2 cellular contexts compared by ENCODE assay signal in the genomic region with DNA sequence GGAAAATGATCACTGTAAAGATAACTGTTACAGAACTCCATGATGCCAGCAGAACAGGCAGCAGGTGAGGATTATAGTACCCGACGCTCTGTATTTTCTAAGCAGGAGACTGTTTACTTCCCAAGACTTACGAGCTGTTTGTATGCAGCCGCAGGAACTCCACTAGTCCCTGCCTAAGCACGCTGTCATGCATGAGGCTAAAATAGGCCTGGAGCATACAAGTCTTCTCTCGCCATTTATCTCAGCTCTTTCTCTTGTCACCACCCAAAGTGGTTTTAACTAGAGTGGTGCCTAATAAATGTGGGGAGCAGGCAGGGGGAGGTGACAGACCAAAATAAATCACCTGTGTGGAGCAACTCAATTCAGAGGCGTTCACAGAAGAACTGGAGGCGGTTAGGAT.
TF ChIP-seq lines count a peak whose summit lies in the region.

No MANE protein-coding gene starts in this region.

TF ChIP-seq in GM23338, 12 proteins besides CTCF, POLR2A, EP300 and RAD21 (continues in another document):
- TF ChIP-seq ZNF331 (CRISPR knock-in tag; IDR thresholded peaks at IDR 0.05; ENCODE audit: low read depth) (no peak), ZNF114 (CRISPR knock-in tag; IDR thresholded peaks at IDR 0.05) (no peak), STAT1 (IDR thresholded peaks at IDR 0.05; ENCODE audit: unreplicated experiment) (no peak), POLR2AphosphoS5 (IDR thresholded peaks at IDR 0.05; ENCODE audit: low read depth) (no peak), NANOG (IDR thresholded peaks at IDR 0.05; ENCODE audit: borderline replicate concordance) (no peak), EZH2 (IDR thresholded peaks at IDR 0.05; ENCODE audit: low read depth, unreplicated experiment) (no peak), JUNB (IDR thresholded peaks at IDR 0.05; ENCODE audit: unreplicated experiment) (no peak)
- TF ChIP-seq, protein P1, sequence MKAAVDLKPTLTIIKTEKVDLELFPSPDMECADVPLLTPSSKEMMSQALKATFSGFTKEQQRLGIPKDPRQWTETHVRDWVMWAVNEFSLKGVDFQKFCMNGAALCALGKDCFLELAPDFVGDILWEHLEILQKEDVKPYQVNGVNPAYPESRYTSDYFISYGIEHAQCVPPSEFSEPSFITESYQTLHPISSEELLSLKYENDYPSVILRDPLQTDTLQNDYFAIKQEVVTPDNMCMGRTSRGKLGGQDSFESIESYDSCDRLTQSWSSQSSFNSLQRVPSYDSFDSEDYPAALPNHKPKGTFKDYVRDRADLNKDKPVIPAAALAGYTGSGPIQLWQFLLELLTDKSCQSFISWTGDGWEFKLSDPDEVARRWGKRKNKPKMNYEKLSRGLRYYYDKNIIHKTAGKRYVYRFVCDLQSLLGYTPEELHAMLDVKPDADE (IDR thresholded peaks at IDR 0.05): no peak
- TF ChIP-seq, protein P2, sequence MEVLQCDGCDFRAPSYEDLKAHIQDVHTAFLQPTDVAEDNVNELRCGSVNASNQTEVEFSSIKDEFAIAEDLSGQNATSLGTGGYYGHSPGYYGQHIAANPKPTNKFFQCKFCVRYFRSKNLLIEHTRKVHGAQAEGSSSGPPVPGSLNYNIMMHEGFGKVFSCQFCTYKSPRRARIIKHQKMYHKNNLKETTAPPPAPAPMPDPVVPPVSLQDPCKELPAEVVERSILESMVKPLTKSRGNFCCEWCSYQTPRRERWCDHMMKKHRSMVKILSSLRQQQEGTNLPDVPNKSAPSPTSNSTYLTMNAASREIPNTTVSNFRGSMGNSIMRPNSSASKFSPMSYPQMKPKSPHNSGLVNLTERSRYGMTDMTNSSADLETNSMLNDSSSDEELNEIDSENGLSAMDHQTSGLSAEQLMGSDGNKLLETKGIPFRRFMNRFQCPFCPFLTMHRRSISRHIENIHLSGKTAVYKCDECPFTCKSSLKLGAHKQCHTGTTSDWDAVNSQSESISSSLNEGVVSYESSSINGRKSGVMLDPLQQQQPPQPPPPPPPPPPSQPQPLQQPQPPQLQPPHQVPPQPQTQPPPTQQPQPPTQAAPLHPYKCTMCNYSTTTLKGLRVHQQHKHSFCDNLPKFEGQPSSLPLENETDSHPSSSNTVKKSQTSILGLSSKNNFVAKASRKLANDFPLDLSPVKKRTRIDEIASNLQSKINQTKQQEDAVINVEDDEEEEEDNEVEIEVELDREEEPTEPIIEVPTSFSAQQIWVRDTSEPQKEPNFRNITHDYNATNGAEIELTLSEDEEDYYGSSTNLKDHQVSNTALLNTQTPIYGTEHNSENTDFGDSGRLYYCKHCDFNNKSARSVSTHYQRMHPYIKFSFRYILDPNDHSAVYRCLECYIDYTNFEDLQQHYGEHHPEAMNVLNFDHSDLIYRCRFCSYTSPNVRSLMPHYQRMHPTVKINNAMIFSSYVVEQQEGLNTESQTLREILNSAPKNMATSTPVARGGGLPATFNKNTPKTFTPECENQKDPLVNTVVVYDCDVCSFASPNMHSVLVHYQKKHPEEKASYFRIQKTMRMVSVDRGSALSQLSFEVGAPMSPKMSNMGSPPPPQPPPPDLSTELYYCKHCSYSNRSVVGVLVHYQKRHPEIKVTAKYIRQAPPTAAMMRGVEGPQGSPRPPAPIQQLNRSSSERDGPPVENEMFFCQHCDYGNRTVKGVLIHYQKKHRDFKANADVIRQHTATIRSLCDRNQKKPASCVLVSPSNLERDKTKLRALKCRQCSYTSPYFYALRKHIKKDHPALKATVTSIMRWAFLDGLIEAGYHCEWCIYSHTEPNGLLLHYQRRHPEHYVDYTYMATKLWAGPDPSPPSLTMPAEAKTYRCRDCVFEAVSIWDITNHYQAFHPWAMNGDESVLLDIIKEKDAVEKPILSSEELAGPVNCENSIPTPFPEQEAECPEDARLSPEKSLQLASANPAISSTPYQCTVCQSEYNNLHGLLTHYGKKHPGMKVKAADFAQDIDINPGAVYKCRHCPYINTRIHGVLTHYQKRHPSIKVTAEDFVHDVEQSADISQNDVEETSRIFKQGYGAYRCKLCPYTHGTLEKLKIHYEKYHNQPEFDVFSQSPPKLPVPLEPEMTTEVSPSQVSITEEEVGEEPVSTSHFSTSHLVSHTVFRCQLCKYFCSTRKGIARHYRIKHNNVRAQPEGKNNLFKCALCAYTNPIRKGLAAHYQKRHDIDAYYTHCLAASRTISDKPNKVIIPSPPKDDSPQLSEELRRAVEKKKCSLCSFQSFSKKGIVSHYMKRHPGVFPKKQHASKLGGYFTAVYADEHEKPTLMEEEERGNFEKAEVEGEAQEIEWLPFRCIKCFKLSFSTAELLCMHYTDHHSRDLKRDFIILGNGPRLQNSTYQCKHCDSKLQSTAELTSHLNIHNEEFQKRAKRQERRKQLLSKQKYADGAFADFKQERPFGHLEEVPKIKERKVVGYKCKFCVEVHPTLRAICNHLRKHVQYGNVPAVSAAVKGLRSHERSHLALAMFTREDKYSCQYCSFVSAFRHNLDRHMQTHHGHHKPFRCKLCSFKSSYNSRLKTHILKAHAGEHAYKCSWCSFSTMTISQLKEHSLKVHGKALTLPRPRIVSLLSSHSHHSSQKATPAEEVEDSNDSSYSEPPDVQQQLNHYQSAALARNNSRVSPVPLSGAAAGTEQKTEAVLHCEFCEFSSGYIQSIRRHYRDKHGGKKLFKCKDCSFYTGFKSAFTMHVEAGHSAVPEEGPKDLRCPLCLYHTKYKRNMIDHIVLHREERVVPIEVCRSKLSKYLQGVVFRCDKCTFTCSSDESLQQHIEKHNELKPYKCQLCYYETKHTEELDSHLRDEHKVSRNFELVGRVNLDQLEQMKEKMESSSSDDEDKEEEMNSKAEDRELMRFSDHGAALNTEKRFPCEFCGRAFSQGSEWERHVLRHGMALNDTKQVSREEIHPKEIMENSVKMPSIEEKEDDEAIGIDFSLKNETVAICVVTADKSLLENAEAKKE (CRISPR knock-in tag; IDR thresholded peaks at IDR 0.05): no peak
- TF ChIP-seq, protein P3, sequence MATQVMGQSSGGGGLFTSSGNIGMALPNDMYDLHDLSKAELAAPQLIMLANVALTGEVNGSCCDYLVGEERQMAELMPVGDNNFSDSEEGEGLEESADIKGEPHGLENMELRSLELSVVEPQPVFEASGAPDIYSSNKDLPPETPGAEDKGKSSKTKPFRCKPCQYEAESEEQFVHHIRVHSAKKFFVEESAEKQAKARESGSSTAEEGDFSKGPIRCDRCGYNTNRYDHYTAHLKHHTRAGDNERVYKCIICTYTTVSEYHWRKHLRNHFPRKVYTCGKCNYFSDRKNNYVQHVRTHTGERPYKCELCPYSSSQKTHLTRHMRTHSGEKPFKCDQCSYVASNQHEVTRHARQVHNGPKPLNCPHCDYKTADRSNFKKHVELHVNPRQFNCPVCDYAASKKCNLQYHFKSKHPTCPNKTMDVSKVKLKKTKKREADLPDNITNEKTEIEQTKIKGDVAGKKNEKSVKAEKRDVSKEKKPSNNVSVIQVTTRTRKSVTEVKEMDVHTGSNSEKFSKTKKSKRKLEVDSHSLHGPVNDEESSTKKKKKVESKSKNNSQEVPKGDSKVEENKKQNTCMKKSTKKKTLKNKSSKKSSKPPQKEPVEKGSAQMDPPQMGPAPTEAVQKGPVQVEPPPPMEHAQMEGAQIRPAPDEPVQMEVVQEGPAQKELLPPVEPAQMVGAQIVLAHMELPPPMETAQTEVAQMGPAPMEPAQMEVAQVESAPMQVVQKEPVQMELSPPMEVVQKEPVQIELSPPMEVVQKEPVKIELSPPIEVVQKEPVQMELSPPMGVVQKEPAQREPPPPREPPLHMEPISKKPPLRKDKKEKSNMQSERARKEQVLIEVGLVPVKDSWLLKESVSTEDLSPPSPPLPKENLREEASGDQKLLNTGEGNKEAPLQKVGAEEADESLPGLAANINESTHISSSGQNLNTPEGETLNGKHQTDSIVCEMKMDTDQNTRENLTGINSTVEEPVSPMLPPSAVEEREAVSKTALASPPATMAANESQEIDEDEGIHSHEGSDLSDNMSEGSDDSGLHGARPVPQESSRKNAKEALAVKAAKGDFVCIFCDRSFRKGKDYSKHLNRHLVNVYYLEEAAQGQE (IDR thresholded peaks at IDR 0.05; ENCODE audit: unreplicated experiment): no peak

TF ChIP-seq in endothelial cell of umbilical vein, 7 proteins besides CTCF, POLR2A, EP300 and RAD21:
- TF ChIP-seq POLR2AphosphoS5 (IDR thresholded peaks at IDR 0.05; ENCODE audit: insufficient read depth, low read depth, low read length): no peak
- no peak for TF ChIP-seq MYC (IDR thresholded peaks at IDR 0.05; ENCODE audit: low read depth, low read length)
- TF ChIP-seq FOS (IDR thresholded peaks at IDR 0.05; ENCODE audit: borderline replicate concordance, insufficient read depth, low read length): no peak
- TF ChIP-seq, protein P4, sequence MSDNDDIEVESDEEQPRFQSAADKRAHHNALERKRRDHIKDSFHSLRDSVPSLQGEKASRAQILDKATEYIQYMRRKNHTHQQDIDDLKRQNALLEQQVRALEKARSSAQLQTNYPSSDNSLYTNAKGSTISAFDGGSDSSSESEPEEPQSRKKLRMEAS (IDR thresholded peaks at IDR 0.05; ENCODE audit: insufficient read depth, insufficient read length): no peak
- TF ChIP-seq JUN (IDR thresholded peaks at IDR 0.05; ENCODE audit: borderline replicate concordance, insufficient read depth, insufficient read length, low read depth): no peak
- no peak for TF ChIP-seq GATA2 (IDR thresholded peaks at IDR 0.05; ENCODE audit: insufficient read depth, insufficient read length, low read depth, low read length)
- TF ChIP-seq EZH2 (IDR thresholded peaks at IDR 0.05; ENCODE audit: borderline replicate concordance, low read depth, low read length, severe bottlenecking): no peak
